ENCODE assay signal across 1 cellular context in the genomic region with DNA sequence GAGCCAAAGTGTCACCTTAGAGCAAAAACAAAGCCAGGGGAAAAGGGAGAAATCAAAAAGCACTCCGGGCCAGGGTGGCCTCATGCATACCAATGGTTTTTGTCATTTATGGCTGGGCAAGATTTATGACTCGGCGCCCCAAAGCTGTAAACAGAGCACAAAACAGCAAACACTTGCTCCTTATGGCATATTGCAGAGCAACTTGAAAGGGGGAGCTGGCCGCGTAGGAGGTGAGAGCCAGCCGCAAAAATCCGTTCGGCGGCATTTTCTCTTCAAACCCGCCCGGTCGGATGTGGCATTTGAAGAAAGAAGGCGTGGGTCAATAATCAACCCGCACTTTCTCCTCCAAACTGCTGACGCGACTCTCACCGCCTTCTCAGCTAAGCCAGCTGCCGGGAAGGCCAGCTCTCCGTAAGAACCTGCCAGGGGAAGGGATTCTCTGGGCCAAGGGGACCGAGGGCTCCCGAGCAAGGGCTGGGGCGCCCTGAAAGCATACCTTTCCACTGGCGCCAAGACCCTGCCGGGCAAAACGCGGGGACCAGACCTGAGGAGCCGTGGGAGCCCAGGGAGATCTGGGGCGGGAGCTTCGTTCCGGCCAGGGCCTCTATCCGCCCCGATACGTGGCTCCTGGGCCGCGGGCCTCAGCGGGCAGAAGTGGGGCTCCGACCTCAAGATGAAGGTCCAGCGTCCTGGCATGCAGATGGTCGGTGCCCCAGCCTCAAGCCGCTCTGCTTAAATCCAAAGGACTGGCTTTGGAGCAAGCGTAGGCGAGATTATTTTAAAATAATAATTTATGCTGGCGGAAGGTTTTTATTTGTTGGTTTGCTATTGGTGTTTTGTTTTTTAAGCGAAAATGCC.
A peak's percentile ranks its signal among the peaks of the same experiment; 100 is the strongest.
TF ChIP-seq lines count a peak whose summit lies in the region.

No MANE protein-coding gene starts in this region.

TF ChIP-seq in HEK293, 187 proteins besides CTCF, POLR2A, EP300 and RAD21 (continued from another document and continues in another):
- TF ChIP-seq, protein P1, sequence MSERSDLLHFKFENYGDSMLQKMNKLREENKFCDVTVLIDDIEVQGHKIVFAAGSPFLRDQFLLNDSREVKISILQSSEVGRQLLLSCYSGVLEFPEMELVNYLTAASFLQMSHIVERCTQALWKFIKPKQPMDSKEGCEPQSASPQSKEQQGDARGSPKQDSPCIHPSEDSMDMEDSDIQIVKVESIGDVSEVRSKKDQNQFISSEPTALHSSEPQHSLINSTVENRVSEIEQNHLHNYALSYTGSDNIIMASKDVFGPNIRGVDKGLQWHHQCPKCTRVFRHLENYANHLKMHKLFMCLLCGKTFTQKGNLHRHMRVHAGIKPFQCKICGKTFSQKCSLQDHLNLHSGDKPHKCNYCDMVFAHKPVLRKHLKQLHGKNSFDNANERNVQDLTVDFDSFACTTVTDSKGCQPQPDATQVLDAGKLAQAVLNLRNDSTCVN (tag by site-specific recombination; optimal IDR thresholded peaks at IDR 0.05), result peak; percentile 13
- no peak for TF ChIP-seq YY2 (tag by site-specific recombination; IDR thresholded peaks at IDR 0.05)
- no peak for TF ChIP-seq ZNF404 (tag by site-specific recombination; IDR thresholded peaks at IDR 0.05)
- TF ChIP-seq ZNF19 (tag by site-specific recombination; IDR thresholded peaks at IDR 0.05; ENCODE audit: low read depth), result no peak
- no peak for TF ChIP-seq ZNF174 (tag by site-specific recombination; IDR thresholded peaks at IDR 0.05)
- peak; percentile 98 for TF ChIP-seq FEZF1 (tag by site-specific recombination; IDR thresholded peaks at IDR 0.05)
- no peak for TF ChIP-seq ZNF555 (tag by site-specific recombination; conservative IDR thresholded peaks at IDR 0.05)
- TF ChIP-seq ZNF155 (tag by site-specific recombination; IDR thresholded peaks at IDR 0.05), result no peak
- 0 out of 2 replicates have a peak, but pooled peaks have one; percentile 59 for TF ChIP-seq ZNF660 (tag by site-specific recombination; IDR thresholded peaks at IDR 0.05)
- no peak for TF ChIP-seq ZNF184 (tag by site-specific recombination; IDR thresholded peaks at IDR 0.05)
- 0 out of 2 replicates have a peak, but pooled peaks have one; percentile 16 for TF ChIP-seq OVOL3 (tag by site-specific recombination; IDR thresholded peaks at IDR 0.05)
- TF ChIP-seq ZNF843 (tag by site-specific recombination; IDR thresholded peaks at IDR 0.05), result peak; percentile 96
- TF ChIP-seq PATZ1 (tag by site-specific recombination; IDR thresholded peaks at IDR 0.05), result peak; percentile 44; the same call in 1 of the 2 replicates
- TF ChIP-seq ZNF521 (tag by site-specific recombination; IDR thresholded peaks at IDR 0.05), result no peak
- peak; percentile 68; the same call in 1 of the 2 replicates for TF ChIP-seq ZNF24 (tag by site-specific recombination; IDR thresholded peaks at IDR 0.05)
- TF ChIP-seq, protein P2, sequence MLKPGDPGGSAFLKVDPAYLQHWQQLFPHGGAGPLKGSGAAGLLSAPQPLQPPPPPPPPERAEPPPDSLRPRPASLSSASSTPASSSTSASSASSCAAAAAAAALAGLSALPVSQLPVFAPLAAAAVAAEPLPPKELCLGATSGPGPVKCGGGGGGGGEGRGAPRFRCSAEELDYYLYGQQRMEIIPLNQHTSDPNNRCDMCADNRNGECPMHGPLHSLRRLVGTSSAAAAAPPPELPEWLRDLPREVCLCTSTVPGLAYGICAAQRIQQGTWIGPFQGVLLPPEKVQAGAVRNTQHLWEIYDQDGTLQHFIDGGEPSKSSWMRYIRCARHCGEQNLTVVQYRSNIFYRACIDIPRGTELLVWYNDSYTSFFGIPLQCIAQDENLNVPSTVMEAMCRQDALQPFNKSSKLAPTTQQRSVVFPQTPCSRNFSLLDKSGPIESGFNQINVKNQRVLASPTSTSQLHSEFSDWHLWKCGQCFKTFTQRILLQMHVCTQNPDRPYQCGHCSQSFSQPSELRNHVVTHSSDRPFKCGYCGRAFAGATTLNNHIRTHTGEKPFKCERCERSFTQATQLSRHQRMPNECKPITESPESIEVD (tag by site-specific recombination; IDR thresholded peaks at IDR 0.05), result peak; percentile 97
- TF ChIP-seq ZNF23 (tag by site-specific recombination; IDR thresholded peaks at IDR 0.05; ENCODE audit: borderline replicate concordance), result no peak
- TF ChIP-seq ZNF621 (tag by site-specific recombination; IDR thresholded peaks at IDR 0.05), result no peak
- TF ChIP-seq GLI4 (tag by site-specific recombination; IDR thresholded peaks at IDR 0.05), result no peak
- no peak for TF ChIP-seq ZNF510 (tag by site-specific recombination; IDR thresholded peaks at IDR 0.05; ENCODE audit: insufficient replicate concordance)
- TF ChIP-seq ZNF76 (tag by site-specific recombination; IDR thresholded peaks at IDR 0.05; ENCODE audit: borderline replicate concordance, low read depth), result no peak
- no peak for TF ChIP-seq KLF9 (tag by site-specific recombination; IDR thresholded peaks at IDR 0.05; ENCODE audit: low read depth)
- no peak for TF ChIP-seq ZNF585B (tag by site-specific recombination; IDR thresholded peaks at IDR 0.05)
- no peak for TF ChIP-seq ZNF747 (tag by site-specific recombination; IDR thresholded peaks at IDR 0.05)
- TF ChIP-seq, protein P3, sequence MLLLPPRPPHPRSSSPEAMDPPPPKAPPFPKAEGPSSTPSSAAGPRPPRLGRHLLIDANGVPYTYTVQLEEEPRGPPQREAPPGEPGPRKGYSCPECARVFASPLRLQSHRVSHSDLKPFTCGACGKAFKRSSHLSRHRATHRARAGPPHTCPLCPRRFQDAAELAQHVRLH (tag by site-specific recombination; IDR thresholded peaks at IDR 0.05), result peak; percentile 72; the same call in 1 of the 2 replicates
- TF ChIP-seq ZNF514 (tag by site-specific recombination; IDR thresholded peaks at IDR 0.05), result no peak
- TF ChIP-seq ZBTB6 (tag by site-specific recombination; IDR thresholded peaks at IDR 0.05), result no peak
- TF ChIP-seq, protein P4, sequence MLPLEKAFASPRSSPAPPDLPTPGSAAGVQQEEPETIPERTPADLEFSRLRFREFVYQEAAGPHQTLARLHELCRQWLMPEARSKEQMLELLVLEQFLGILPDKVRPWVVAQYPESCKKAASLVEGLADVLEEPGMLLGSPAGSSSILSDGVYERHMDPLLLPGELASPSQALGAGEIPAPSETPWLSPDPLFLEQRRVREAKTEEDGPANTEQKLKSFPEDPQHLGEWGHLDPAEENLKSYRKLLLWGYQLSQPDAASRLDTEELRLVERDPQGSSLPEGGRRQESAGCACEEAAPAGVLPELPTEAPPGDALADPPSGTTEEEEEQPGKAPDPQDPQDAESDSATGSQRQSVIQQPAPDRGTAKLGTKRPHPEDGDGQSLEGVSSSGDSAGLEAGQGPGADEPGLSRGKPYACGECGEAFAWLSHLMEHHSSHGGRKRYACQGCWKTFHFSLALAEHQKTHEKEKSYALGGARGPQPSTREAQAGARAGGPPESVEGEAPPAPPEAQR (tag by site-specific recombination; IDR thresholded peaks at IDR 0.05), result no peak
- TF ChIP-seq ZNF280C (tag by site-specific recombination; IDR thresholded peaks at IDR 0.05), result no peak
- no peak for TF ChIP-seq ZNF354C (tag by site-specific recombination; IDR thresholded peaks at IDR 0.05; ENCODE audit: borderline replicate concordance, low read depth)
- peak; percentile 57 for TF ChIP-seq SP2 (tag by site-specific recombination; IDR thresholded peaks at IDR 0.05)
- TF ChIP-seq PBX3 (CRISPR knock-in tag; IDR thresholded peaks at IDR 0.05), result no peak
- TF ChIP-seq PRDM4 (tag by site-specific recombination; IDR thresholded peaks at IDR 0.05), result peak; percentile 92
- no peak for TF ChIP-seq ZNF292 (tag by site-specific recombination; IDR thresholded peaks at IDR 0.05; ENCODE audit: borderline replicate concordance, low read depth)
- TF ChIP-seq HOXC10 (CRISPR knock-in tag; IDR thresholded peaks at IDR 0.05), result 0 out of 2 replicates have a peak, but pooled peaks have one; percentile 62
- TF ChIP-seq ZNF169 (tag by site-specific recombination; IDR thresholded peaks at IDR 0.05), result no peak
- TF ChIP-seq, protein P5, sequence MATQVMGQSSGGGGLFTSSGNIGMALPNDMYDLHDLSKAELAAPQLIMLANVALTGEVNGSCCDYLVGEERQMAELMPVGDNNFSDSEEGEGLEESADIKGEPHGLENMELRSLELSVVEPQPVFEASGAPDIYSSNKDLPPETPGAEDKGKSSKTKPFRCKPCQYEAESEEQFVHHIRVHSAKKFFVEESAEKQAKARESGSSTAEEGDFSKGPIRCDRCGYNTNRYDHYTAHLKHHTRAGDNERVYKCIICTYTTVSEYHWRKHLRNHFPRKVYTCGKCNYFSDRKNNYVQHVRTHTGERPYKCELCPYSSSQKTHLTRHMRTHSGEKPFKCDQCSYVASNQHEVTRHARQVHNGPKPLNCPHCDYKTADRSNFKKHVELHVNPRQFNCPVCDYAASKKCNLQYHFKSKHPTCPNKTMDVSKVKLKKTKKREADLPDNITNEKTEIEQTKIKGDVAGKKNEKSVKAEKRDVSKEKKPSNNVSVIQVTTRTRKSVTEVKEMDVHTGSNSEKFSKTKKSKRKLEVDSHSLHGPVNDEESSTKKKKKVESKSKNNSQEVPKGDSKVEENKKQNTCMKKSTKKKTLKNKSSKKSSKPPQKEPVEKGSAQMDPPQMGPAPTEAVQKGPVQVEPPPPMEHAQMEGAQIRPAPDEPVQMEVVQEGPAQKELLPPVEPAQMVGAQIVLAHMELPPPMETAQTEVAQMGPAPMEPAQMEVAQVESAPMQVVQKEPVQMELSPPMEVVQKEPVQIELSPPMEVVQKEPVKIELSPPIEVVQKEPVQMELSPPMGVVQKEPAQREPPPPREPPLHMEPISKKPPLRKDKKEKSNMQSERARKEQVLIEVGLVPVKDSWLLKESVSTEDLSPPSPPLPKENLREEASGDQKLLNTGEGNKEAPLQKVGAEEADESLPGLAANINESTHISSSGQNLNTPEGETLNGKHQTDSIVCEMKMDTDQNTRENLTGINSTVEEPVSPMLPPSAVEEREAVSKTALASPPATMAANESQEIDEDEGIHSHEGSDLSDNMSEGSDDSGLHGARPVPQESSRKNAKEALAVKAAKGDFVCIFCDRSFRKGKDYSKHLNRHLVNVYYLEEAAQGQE (tag by site-specific recombination; IDR thresholded peaks at IDR 0.05), result peak; percentile 52; the same call in 1 of the 2 replicates
